Comparison of ENCODE assay signal across 13 cellular contexts in genomic region chr11:118715837-118716260, GRCh38. TPM values are rescaled to one million over a fixed set of nuclear protein-coding genes. Genes with fewer than 3 reads are reported as not detected.
DNase-seq lines count a peak whose midpoint lies in the region; ATAC-seq, FAIRE-seq and TF ChIP-seq lines count a peak whose summit lies in the region.
"Had no signal": no experiment of that assay in that cellular context is flagged by ENCODE, and none has a peak within 500 bp of the region (broad histone marks: within the 10 kb centered on the region; RNA-seq: fewer than 3 reads in every experiment).

No MANE protein-coding gene starts in this region.

- H2AFZ ChIP-seq in GM12878 (ENCODE audit: control insufficient read depth, low read depth, low read length): peak overlapping the region; percentile 76; the same call in 1 of the 2 replicates

- H3K27me3 Mint-ChIP-seq in natural killer cell treated with Interleukin-12 subunit alpha and Interleukin-12 subunit beta and Interleukin-15 and Interleukin-18, amount 100 ng/mL, for 72 hours: peaks cover 19 to 20% of the 10 kb centered on the region in 2 donors

- in situ Hi-C loops in GM12878 (cut with MboI): no loop called here

- no peaks in the 10 kb centered on the region for H4K20me1 ChIP-seq in GM12878 (ENCODE audit: control insufficient read depth, insufficient read depth)

- intact Hi-C loops in GM12878 (cut with micrococcal nuclease; ENCODE audit: unreplicated experiment): no loop called here
- intact Hi-C loops in left cardiac atrium (cut with DNase I): no loop called here

- DNase-seq in GM03348 (ENCODE audit: low spot score): peak; percentile 11
- DNase-seq in NCI-H1436 (lab: John Stamatoyannopoulos, UW): peak; percentile 80
- no peak for DNase-seq in GM12878 (ENCODE audit: low read depth, low spot score)
- peak; percentile 56 for DNase-seq in myocyte (ENCODE audit: low read depth)
- DNase-seq in NCI-H1694 (lab: John Stamatoyannopoulos, UW): no peak
- DNase-seq in left cardiac atrium: no peak
- DNase-seq in ureter (ENCODE audit: low spot score): no peak
- no peak for DNase-seq in natural killer cell treated with Interleukin-12 subunit alpha and Interleukin-12 subunit beta and Interleukin-15 and Interleukin-18, amount 100 ng/mL, for 72 hours (ENCODE audit: low spot score)
- DNase-seq: HFFc6, NCI-H524 treated with DMSO at 0.1 percent for 48 hours had no signal

- H3K4me1 Mint-ChIP-seq in natural killer cell treated with Interleukin-12 subunit alpha and Interleukin-12 subunit beta and Interleukin-15 and Interleukin-18, amount 100 ng/mL, for 72 hours (ENCODE audit: low read depth in 2 of 2): peaks cover 0 to 6% of the 10 kb centered on the region in 2 donors

- H3K27ac ChIP-seq in GM12878 (ENCODE audit: control insufficient read depth, insufficient read depth): peak overlapping the region; percentile 34; the same call in 1 of the 2 replicates
- H3K27ac ChIP-seq: HL-60 had no signal

- no peak overlapping the region for H3K4me3 Mint-ChIP-seq in natural killer cell treated with Interleukin-12 subunit alpha and Interleukin-12 subunit beta and Interleukin-15 and Interleukin-18, amount 100 ng/mL, for 72 hours
- H3K4me3 Mint-ChIP-seq: HFFc6 had no signal

- H3K4me3 ChIP-seq in GM12878: peak overlapping the region; percentile 19; the same call in 1 of the 2 replicates

- RAD21 ChIA-PET in GM12878 (lab: Charles Lee; ENCODE audit: unreplicated experiment): interaction anchor here (0.6 to 0.7 kb wide), 3 partner anchors 26 to 517 kb away, joined by 3 read pairs; no protein-coding TSS in a partner anchor

- no peak for TF ChIP-seq EP300 in GM12878 (IDR thresholded peaks at IDR 0.05; ENCODE audit: borderline replicate concordance in 1 of 2, control insufficient read depth in 1 of 2, low read depth in 2 of 2, low read length in 2 of 2)

- POLR2A ChIA-PET in GM12878 (lab: Charles Lee): interaction anchor here (0.6 kb wide), 1 partner anchor 223 kb away, joined by 5 read pairs; no protein-coding TSS in a partner anchor

- H3K36me3 ChIP-seq in GM12878 (ENCODE audit: control insufficient read depth in 2 of 2, insufficient read depth in 2 of 2, low read length in 1 of 2): no peaks in the 10 kb centered on the region

- FAIRE-seq in GM12878 (lab: Jason Lieb, UNC): no peak

- no peaks in the 10 kb centered on the region for H3K79me2 ChIP-seq in GM12878 (ENCODE audit: control insufficient read depth, insufficient read depth, low read length)

- no peaks in the 10 kb centered on the region for H3K27me3 ChIP-seq in GM12878 (replicated peaks in 1 of 2; ENCODE audit: control insufficient read depth in 2 of 2, insufficient read depth in 2 of 2, low read length in 1 of 2)

- H3K9me3 Mint-ChIP-seq in natural killer cell treated with Interleukin-12 subunit alpha and Interleukin-12 subunit beta and Interleukin-15 and Interleukin-18, amount 100 ng/mL, for 72 hours: no peaks in the 10 kb centered on the region
- H3K9me3 Mint-ChIP-seq: HFFc6 had no signal

- SMC1A ChIA-PET in GM12878 (lab: Charles Lee; ENCODE audit: uncharacterized antibody, unreplicated experiment): interaction anchor here (0.7 to 1.4 kb wide), 6 partner anchors 19 to 139 kb away, joined by 3 to 5 read pairs (median 3); no protein-coding TSS in a partner anchor

- TF ChIP-seq CTCF in GM12878 (IDR thresholded peaks at IDR 0.05 in 2 of 3, conservative IDR thresholded peaks at IDR 0.05 in 1 of 3; ENCODE audit: control insufficient read depth in 2 of 3, extremely low read depth in 1 of 3, insufficient read depth in 1 of 3, low read depth in 3 of 3, low read length in 3 of 3): no peak

- H3K36me3 Mint-ChIP-seq in natural killer cell treated with Interleukin-12 subunit alpha and Interleukin-12 subunit beta and Interleukin-15 and Interleukin-18, amount 100 ng/mL, for 72 hours: no peaks in the 10 kb centered on the region

- H3K9ac ChIP-seq in GM12878 (ENCODE audit: control insufficient read depth, insufficient read depth, low read length): no peak overlapping the region

- BruUV-seq in GM12878 (replicated peaks; lab: Mats Ljungman, UMichigan): no TSS peak

- 36% methylated on average over 4 of the region's 4 CpGs for WGBS in GM12878 (ENCODE audit: insufficient coverage, insufficient replicate concordance, low lambda C conversion rate, missing lambda C conversion rate)

- ATAC-seq in GM12878 (no peak), left cardiac atrium (no peak)
- no peak for ATAC-seq in natural killer cell treated with Interleukin-12 subunit alpha and Interleukin-12 subunit beta and Interleukin-15 and Interleukin-18, amount 100 ng/mL, for 72 hours

- H3K4me2 ChIP-seq in GM12878 (ENCODE audit: control insufficient read depth, insufficient read depth): peak overlapping the region; percentile 9

- H3K9me3 ChIP-seq in GM12878 (replicated peaks; ENCODE audit: control insufficient read depth, insufficient read depth, low read length): no peaks in the 10 kb centered on the region

- no peak for TF ChIP-seq RAD21 in GM12878 (IDR thresholded peaks at IDR 0.05; ENCODE audit: insufficient read depth, low read depth, low read length)

- no peak for TF ChIP-seq POLR2A in GM12878 (IDR thresholded peaks at IDR 0.05; ENCODE audit: low read depth, low read length)

- peaks cover 12% of the 10 kb centered on the region for H3K4me1 ChIP-seq in GM12878 (ENCODE audit: control insufficient read depth, insufficient read depth, low read length)

- no peak overlapping the region for H3K27ac Mint-ChIP-seq in natural killer cell treated with Interleukin-12 subunit alpha and Interleukin-12 subunit beta and Interleukin-15 and Interleukin-18, amount 100 ng/mL, for 72 hours
- H3K27ac Mint-ChIP-seq: HFFc6 had no signal

- CTCF ChIA-PET in GM12878 (lab: Yijun Ruan, JAX): interaction anchor here (1.5 to 2.0 kb wide), 3 partner anchors 18 to 179 kb away, joined by 3 to 9 read pairs (median 8); no protein-coding TSS in a partner anchor

TF ChIP-seq in GM12878, 131 proteins besides CTCF, POLR2A, EP300 and RAD21 (continues in another document):
- TF ChIP-seq IRF4 (IDR thresholded peaks at IDR 0.05; ENCODE audit: low read depth, low read length) (no peak), NRF1 (conservative IDR thresholded peaks at IDR 0.05; ENCODE audit: low read depth, low read length) (no peak), SUPT20H (IDR thresholded peaks at IDR 0.05; ENCODE audit: borderline replicate concordance, control insufficient read depth, low read depth, low read length) (no peak), CBX3 (IDR thresholded peaks at IDR 0.05; ENCODE audit: borderline replicate concordance, low read depth) (no peak), RELB (IDR thresholded peaks at IDR 0.05; ENCODE audit: low read depth) (no peak), ZNF274 (IDR thresholded peaks at IDR 0.05; ENCODE audit: insufficient read depth, insufficient read length) (no peak), MTA2 (IDR thresholded peaks at IDR 0.05; ENCODE audit: low read depth) (no peak), ATF2 (IDR thresholded peaks at IDR 0.05; ENCODE audit: low read length) (no peak), TCF12 (IDR thresholded peaks at IDR 0.05; ENCODE audit: low read depth, low read length) (no peak), KAT2A (conservative IDR thresholded peaks at IDR 0.05; ENCODE audit: control insufficient read depth, low read depth, low read length) (no peak)

RNA-seq across cellular contexts. Expression of gene TREH, which starts 36.4 kb away (rescaled TPM):
- not detected in 2 replicates for total RNA-seq in GM12878 (2013; cell fraction: nucleolus; rRNA removed)
- total RNA-seq in GM12878 (2014; rRNA removed) (not detected in 2 replicates), GM12878 (2014; rRNA removed; fragmentation: Illumina TruSeq; extraction: Trizol) (not detected in 2 replicates), GM12878 (2021) (not detected in 2 replicates), myocyte (not detected in 2 replicates), left cardiac atrium (not detected), ureter (0.44 TPM)
- not detected for polyA plus RNA-seq in GM12878 (2011; ENCODE audit: low read depth)
- polyA plus RNA-seq in GM12878 (2011; rRNA removed) (not detected in 2 replicates), GM12878 (2014; fragmentation: Illumina TruSeq; extraction: Trizol) (not detected in 2 replicates), GM12878 (2014; fragmentation: Nextera tagmentation; extraction: Ambion mirVana) (not detected), GM12878 (2014; rRNA removed) (not detected in 2 replicates), GM12878 (2016; fragmentation: Nextera tagmentation; extraction: Ambion mirVana) (not detected)
- polyA plus RNA-seq in GM12878 (2011; cell fraction: cytosol; rRNA removed): not detected in 2 replicates
- not detected in 2 replicates for polyA plus RNA-seq in GM12878 (2011; cell fraction: nucleus; rRNA removed)
- not detected in 2 replicates for polyA plus RNA-seq in GM12878 (2012)
- not detected in 2 replicates for polyA minus RNA-seq in GM12878 (2011; rRNA and poly(A)+ RNA removed)
- not detected in 2 replicates for polyA minus RNA-seq in GM12878 (2011; cell fraction: cytosol; rRNA and poly(A)+ RNA removed)
- polyA minus RNA-seq in GM12878 (2011; cell fraction: nucleus; rRNA and poly(A)+ RNA removed): not detected in 2 replicates
- polyA plus RNA-seq in myocyte (2012): 2.5 TPM
- not detected for total RNA-seq in natural killer cell treated with Interleukin-12 subunit alpha and Interleukin-12 subunit beta and Interleukin-15 and Interleukin-18, amount 100 ng/mL, for 72 hours
- total RNA-seq: kidney epithelial cell, renal cortical epithelial cell had no signal

Comparison
In these comparisons a context has a peak if more than half of its experiments do, and no peak if none do; other contexts are left out.
1. DNase-seq: peak in GM03348 (single experiment), NCI-H1436 (single experiment) and myocyte (single experiment); none in GM12878 (single experiment), NCI-H1694 (single experiment), left cardiac atrium (single experiment), ureter (single experiment) and natural killer cell treated with Interleukin-12 subunit alpha and Interleukin-12 subunit beta and Interleukin-15 and Interleukin-18, amount 100 ng/mL, for 72 hours (single experiment).